In the genomic region with DNA sequence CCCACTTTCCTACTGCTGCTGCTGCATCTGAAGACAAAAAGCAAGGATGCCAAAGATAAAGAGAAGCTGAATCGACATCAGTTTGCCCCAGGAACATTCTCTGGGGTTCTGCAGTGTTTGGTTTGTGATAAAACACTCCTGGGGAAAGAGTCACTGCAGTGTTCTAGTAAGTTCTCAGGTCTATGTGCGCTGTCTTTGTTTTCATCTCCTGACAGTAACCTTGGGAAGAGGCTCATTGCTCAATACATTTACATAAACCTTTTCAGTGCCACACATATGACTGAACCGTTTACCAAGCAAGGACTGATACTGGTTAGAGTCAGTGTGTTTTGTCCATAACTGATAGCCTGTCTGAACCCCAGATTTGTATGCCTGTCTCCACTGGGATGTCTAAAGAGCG, we compare ENCODE assay signal across 1 cellular context.
TF ChIP-seq lines count a peak whose summit lies in the region.

No MANE protein-coding gene starts in this region.

TF ChIP-seq in H1, 55 proteins besides CTCF, POLR2A, EP300 and RAD21 (continued from another document):
- no peak for TF ChIP-seq CHD2 (IDR thresholded peaks at IDR 0.05; ENCODE audit: low read length)
- no peak for TF ChIP-seq CHD1 (IDR thresholded peaks at IDR 0.05; ENCODE audit: low read depth, low read length)
- TF ChIP-seq SIX5 (IDR thresholded peaks at IDR 0.05; ENCODE audit: low read depth, low read length), result no peak
